26 cellular contexts compared by ENCODE assay signal in the genomic region with DNA sequence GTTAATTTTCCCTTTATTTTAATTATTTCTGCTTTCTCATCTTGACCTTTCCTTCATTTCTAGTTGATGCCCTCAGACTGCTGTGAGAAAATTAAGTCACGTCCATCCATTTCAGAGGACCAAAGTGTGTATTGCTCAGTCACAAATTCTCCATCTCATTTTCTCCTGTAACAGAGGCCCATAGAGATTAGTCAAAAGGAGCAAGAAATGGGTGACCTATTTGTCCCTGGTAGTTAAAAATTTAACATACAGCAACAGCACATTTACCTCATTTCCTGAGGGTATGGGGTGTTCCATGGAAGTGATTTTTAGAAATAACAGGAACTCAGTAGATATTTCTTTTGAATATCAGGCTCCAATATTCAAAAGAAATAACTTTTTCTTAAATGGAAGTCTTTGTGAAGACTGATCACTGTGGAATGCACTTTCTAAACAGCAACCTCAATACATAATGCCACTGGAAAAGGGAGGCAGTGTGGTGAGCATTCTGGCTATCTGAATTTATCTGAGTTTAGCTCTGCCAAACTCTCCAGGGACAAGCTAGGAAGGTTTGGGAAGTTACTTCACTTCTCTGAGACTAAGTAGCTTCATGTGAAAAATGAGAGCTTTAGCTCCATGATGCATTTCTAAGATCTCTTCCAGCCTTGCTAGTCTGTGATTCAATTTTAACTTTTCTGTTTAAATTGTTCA.
A peak's percentile ranks its signal among the peaks of the same experiment; 100 is the strongest.
DNase-seq lines count a peak whose midpoint lies in the region; ATAC-seq and TF ChIP-seq lines count a peak whose summit lies in the region.
"Had no signal": no experiment of that assay in that cellular context is flagged by ENCODE, and none has a peak within 500 bp of the region (broad histone marks: within the 10 kb centered on the region; RNA-seq: fewer than 3 reads in every experiment).

No MANE protein-coding gene starts in this region.

- H3K9me3 ChIP-seq in RWPE2 (ENCODE audit: severe bottlenecking), result no peaks in the 10 kb centered on the region
- H3K9me3 ChIP-seq: gastrocnemius medialis, HAP-1, prostate gland had no signal

- peak overlapping the region; percentile 71 for H3K27ac ChIP-seq in RWPE2 (ENCODE audit: poor library complexity, severe bottlenecking)
- H3K27ac ChIP-seq: gastrocnemius medialis, prostate gland, RWPE1, skin epidermis had no signal

- peak; percentile 40 for DNase-seq in GM03348 (ENCODE audit: low spot score)
- DNase-seq in RWPE2 (ENCODE audit: low spot score), result no peak
- peak; percentile 24 for DNase-seq in foreskin melanocyte
- DNase-seq in stromal cell of bone marrow (ENCODE audit: low read depth), result peak; percentile 55
- no peak for DNase-seq in GF-D8 (lab: John Stamatoyannopoulos, UW)
- DNase-seq: activated CD4-positive, alpha-beta T cell treated with anti-CD3 and anti-CD28 coated beads for 4 hours; activated CD8-positive, alpha-beta memory T cell treated with anti-CD3 and anti-CD28 coated beads for 24 hours; activated gamma-delta T cell; activated T-cell treated with anti-CD3 and anti-CD28 coated beads, Interleukin-2, amount 50 U/mL, for 1 hour; CD4-positive, alpha-beta memory T cell; DMS153; effector memory CD4-positive, alpha-beta T cell; erythroblast; gastrocnemius medialis; GDM1; NCI-H1092; NCI-H1930; NCI-H774; stimulated activated CD4-positive, alpha-beta T cell treated with anti-CD3 and anti-CD28 coated beads, Interleukin-2, amount 100 ng/mL, for 24 hours; substantia nigra had no signal

- TF ChIP-seq CTCF in RWPE2 (IDR thresholded peaks at IDR 0.05; ENCODE audit: poor library complexity, severe bottlenecking), result no peak

- H3K36me3 ChIP-seq in RWPE2 (ENCODE audit: low read depth), result no peaks in the 10 kb centered on the region
- H3K36me3 ChIP-seq: gastrocnemius medialis, HAP-1, prostate gland had no signal

- no peak overlapping the region for H3K4me3 ChIP-seq in RWPE2 (ENCODE audit: severe bottlenecking)
- H3K4me3 ChIP-seq: gastrocnemius medialis, HAP-1, prostate gland, skin epidermis had no signal

- no peaks in the 10 kb centered on the region for H3K27me3 ChIP-seq in RWPE2 (ENCODE audit: insufficient read depth, poor library complexity, severe bottlenecking)
- H3K27me3 ChIP-seq: gastrocnemius medialis had no signal

- peaks cover 18% of the 10 kb centered on the region for H3K4me1 ChIP-seq in RWPE2 (ENCODE audit: insufficient read depth, poor library complexity, severe bottlenecking)
- H3K4me1 ChIP-seq: gastrocnemius medialis, HAP-1, prostate gland had no signal

- ATAC-seq in RWPE2 (ENCODE audit: low read depth) (no peak), GM21529 (IDR thresholded peaks at IDR 0.05; ENCODE audit: unreplicated experiment) (no peak), GM18502 (IDR thresholded peaks at IDR 0.05; ENCODE audit: poor library complexity, unreplicated experiment) (no peak)
- ATAC-seq: gastrocnemius medialis had no signal

Comparison
In these comparisons a context has a peak if more than half of its experiments do, and no peak if none do; other contexts are left out.
1. DNase-seq: peak in GM03348 (single experiment), foreskin melanocyte (single experiment) and stromal cell of bone marrow (single experiment); none in RWPE2 (single experiment) and GF-D8 (single experiment).